22 cellular contexts compared by ENCODE assay signal in genomic region chr5:28117273-28118065, GRCh38.
DNase-seq lines count a peak whose midpoint lies in the region; ATAC-seq and TF ChIP-seq lines count a peak whose summit lies in the region.
"Had no signal": no experiment of that assay in that cellular context is flagged by ENCODE, and none has a peak within 500 bp of the region (broad histone marks: within the 10 kb centered on the region; RNA-seq: fewer than 3 reads in every experiment).

No MANE protein-coding gene starts in this region.

- no peaks in the 10 kb centered on the region for H3K27me3 Mint-ChIP-seq in MCF 10A (ENCODE audit: insufficient read depth, unreplicated experiment)
- H3K27me3 Mint-ChIP-seq: CD4-positive, CD25-positive, alpha-beta regulatory T cell; IgD-negative memory B cell had no signal

- H3K27me3 ChIP-seq in mammary epithelial cell (ENCODE audit: insufficient read depth, low read length) (no peaks in the 10 kb centered on the region), foreskin keratinocyte (no peaks in the 10 kb centered on the region), PC-9 (ENCODE audit: insufficient read depth, low read depth) (no peaks in the 10 kb centered on the region), suprapubic skin (no peaks in the 10 kb centered on the region)
- H3K27me3 ChIP-seq: BLaER1, Peyer's patch had no signal

- H2AFZ ChIP-seq in mammary epithelial cell (ENCODE audit: low read depth, low read length) = no peak overlapping the region
- no peak overlapping the region for H2AFZ ChIP-seq in PC-9

- H3K4me2 ChIP-seq in mammary epithelial cell (ENCODE audit: insufficient read depth, low read depth, low read length) (no peak overlapping the region), PC-9 (no peak overlapping the region)
- H3K4me2 ChIP-seq: BLaER1 had no signal

- peak; percentile 2 for DNase-seq in mammary epithelial cell
- DNase-seq in MCF 10A (ENCODE audit: unreplicated experiment) = no peak
- DNase-seq in amniotic epithelial cell (ENCODE audit: low read depth) = peak; percentile 1
- DNase-seq in foreskin keratinocyte = peak; percentile 5 to 35
- DNase-seq in PC-9 = no peak
- DNase-seq in activated CD4-positive, alpha-beta T cell treated with anti-CD3 and anti-CD28 coated beads for 4 hours = no peak
- DNase-seq in suprapubic skin (ENCODE audit: low spot score in 2 of 2) = no peak
- DNase-seq: CD4-positive, CD25-positive, alpha-beta regulatory T cell; DMS153; H7; NCI-H1092; NCI-H1417 treated with DMSO at 0.1 percent for 48 hours; NCI-H1694 treated with DMSO at 0.1 percent for 48 hours; NCI-H2081; NCI-H2227 treated with DMSO at 0.1 percent for 48 hours; NCI-H510A; NCI-H69; Peyer's patch; SHP77 treated with DMSO at 0.1 percent for 48 hours had no signal

- no peak overlapping the region for H3K27ac ChIP-seq in mammary epithelial cell (ENCODE audit: insufficient read depth, low read depth, low read length)
- no peak overlapping the region for H3K27ac ChIP-seq in foreskin keratinocyte
- no peak overlapping the region for H3K27ac ChIP-seq in PC-9
- H3K27ac ChIP-seq in suprapubic skin = no peak overlapping the region
- H3K27ac ChIP-seq: 22Rv1, BLaER1, Peyer's patch had no signal

- TF ChIP-seq POLR2A in suprapubic skin (IDR thresholded peaks at IDR 0.05) = no peak

- H3K4me3 ChIP-seq in mammary epithelial cell (replicated peaks in 1 of 3; ENCODE audit: insufficient read depth in 1 of 3, low read depth in 2 of 3, low read length in 3 of 3) = no peak overlapping the region
- H3K4me3 ChIP-seq in PC-9 = no peak overlapping the region
- no peak overlapping the region for H3K4me3 ChIP-seq in suprapubic skin
- H3K4me3 ChIP-seq: BLaER1, Peyer's patch had no signal

- CTCF ChIA-PET in mammary epithelial cell (lab: Charles Lee; ENCODE audit: low non-redundant PET) (no interaction called here), MCF 10A (lab: Yijun Ruan, JAX) (no interaction called here), PC-9 (lab: Charles Lee) (no interaction called here)

- no peaks in the 10 kb centered on the region for H3K4me1 ChIP-seq in mammary epithelial cell (ENCODE audit: insufficient read depth, low read length)
- H3K4me1 ChIP-seq in foreskin keratinocyte = no peaks in the 10 kb centered on the region
- H3K4me1 ChIP-seq in PC-9 (replicated peaks; ENCODE audit: insufficient read depth) = no peaks in the 10 kb centered on the region
- H3K4me1 ChIP-seq in suprapubic skin = no peaks in the 10 kb centered on the region
- H3K4me1 ChIP-seq: BLaER1, Peyer's patch had no signal

- H3K36me3 Mint-ChIP-seq in MCF 10A (ENCODE audit: insufficient read depth, unreplicated experiment) = no peaks in the 10 kb centered on the region
- H3K36me3 Mint-ChIP-seq: CD4-positive, CD25-positive, alpha-beta regulatory T cell had no signal

- WGBS in mammary epithelial cell (ENCODE audit: low coverage, missing lambda C conversion rate) = 42% methylated on average over 2 of the region's 2 CpGs
- WGBS in suprapubic skin = 55% methylated on average over 2 of the region's 2 CpGs

- H3K4me1 Mint-ChIP-seq in MCF 10A (ENCODE audit: insufficient read depth, unreplicated experiment) = no peaks in the 10 kb centered on the region
- H3K4me1 Mint-ChIP-seq: CD4-positive, CD25-positive, alpha-beta regulatory T cell; IgD-negative memory B cell had no signal

- H3K9ac ChIP-seq in mammary epithelial cell (ENCODE audit: insufficient read depth, low read length) = no peak overlapping the region
- H3K9ac ChIP-seq: BLaER1 had no signal

- POLR2A ChIA-PET in MCF 10A (lab: Yijun Ruan, JAX) (no interaction called here), PC-9 (lab: Charles Lee; ENCODE audit: unreplicated experiment) (no interaction called here)

- in situ Hi-C loops in mammary epithelial cell (cut with MboI; ENCODE audit: low sequenced_read_pairs in 2 of 2) = no loop called here

- no peaks in the 10 kb centered on the region for H4K20me1 ChIP-seq in mammary epithelial cell (ENCODE audit: insufficient read depth, low read length)
- no peaks in the 10 kb centered on the region for H4K20me1 ChIP-seq in PC-9 (ENCODE audit: insufficient read depth)
- H4K20me1 ChIP-seq: BLaER1 had no signal

- H3K27ac Mint-ChIP-seq in MCF 10A (ENCODE audit: low read depth, unreplicated experiment) = no peak overlapping the region
- H3K27ac Mint-ChIP-seq: CD4-positive, CD25-positive, alpha-beta regulatory T cell; IgD-negative memory B cell had no signal

- H3K4me3 Mint-ChIP-seq in MCF 10A (ENCODE audit: unreplicated experiment) = no peak overlapping the region
- H3K4me3 Mint-ChIP-seq: CD4-positive, CD25-positive, alpha-beta regulatory T cell; IgD-negative memory B cell had no signal

- ATAC-seq in foreskin keratinocyte = no peak

- no peaks in the 10 kb centered on the region for H3F3A ChIP-seq in PC-9 (ENCODE audit: insufficient read depth, low read depth)

- dilution Hi-C loops in mammary epithelial cell (cut with HindIII; ENCODE audit: low sequenced_read_pairs) = no loop called here

- BruUV-seq in mammary epithelial cell (replicated peaks; lab: Mats Ljungman, UMichigan) (no TSS peak), MCF 10A (replicated peaks; lab: Mats Ljungman, UMichigan) (no TSS peak), PC-9 (replicated peaks; lab: Mats Ljungman, UMichigan) (no TSS peak)

- H3K9me3 Mint-ChIP-seq in MCF 10A (ENCODE audit: unreplicated experiment) = peaks cover under 1% of the 10 kb centered on the region

- H3K9me3 ChIP-seq in mammary epithelial cell (replicated peaks; ENCODE audit: insufficient read depth, low read length) (peaks cover 12% of the 10 kb centered on the region), PC-9 (ENCODE audit: insufficient read depth, low read depth) (no peaks in the 10 kb centered on the region), suprapubic skin (no peaks in the 10 kb centered on the region)
- H3K9me3 ChIP-seq: BLaER1 had no signal

- intact Hi-C loops in mammary epithelial cell (cut with micrococcal nuclease) = no loop called here
- intact Hi-C loops in MCF 10A (cut with micrococcal nuclease) = no loop called here
- intact Hi-C loops in PC-9 (cut with micrococcal nuclease; ENCODE audit: unreplicated experiment) = no loop called here

- TF ChIP-seq EP300 in suprapubic skin (IDR thresholded peaks at IDR 0.05) = no peak

- no peak for TF ChIP-seq CTCF in mammary epithelial cell (conservative IDR thresholded peaks at IDR 0.05 in 1 of 2, IDR thresholded peaks at IDR 0.05 in 1 of 2; ENCODE audit: extremely low read depth in 1 of 2, insufficient read depth in 1 of 2, low read depth in 1 of 2, low read length in 2 of 2)
- no peak for TF ChIP-seq CTCF in MCF 10A (IDR thresholded peaks at IDR 0.05; ENCODE audit: unreplicated experiment)
- TF ChIP-seq CTCF in foreskin keratinocyte (conservative IDR thresholded peaks at IDR 0.05) = no peak
- TF ChIP-seq CTCF in PC-9 (conservative IDR thresholded peaks at IDR 0.05) = no peak
- no peak for TF ChIP-seq CTCF in suprapubic skin (IDR thresholded peaks at IDR 0.05)

- H3K9me2 ChIP-seq in PC-9 (ENCODE audit: insufficient read depth) = no peaks in the 10 kb centered on the region

- H3K79me2 ChIP-seq in mammary epithelial cell (ENCODE audit: insufficient read depth, low read length) (no peaks in the 10 kb centered on the region), PC-9 (ENCODE audit: low read depth) (no peaks in the 10 kb centered on the region)

- H3K36me3 ChIP-seq in mammary epithelial cell (ENCODE audit: insufficient read depth, low read length) = no peaks in the 10 kb centered on the region
- no peaks in the 10 kb centered on the region for H3K36me3 ChIP-seq in PC-9 (ENCODE audit: low read depth)
- H3K36me3 ChIP-seq in suprapubic skin = no peaks in the 10 kb centered on the region
- H3K36me3 ChIP-seq: BLaER1, Peyer's patch had no signal

Comparison
In these comparisons a context has a peak if more than half of its experiments do, and no peak if none do; other contexts are left out.
1. DNase-seq: peak in mammary epithelial cell (single experiment), amniotic epithelial cell (single experiment) and foreskin keratinocyte (2 of 2); none in MCF 10A (single experiment), PC-9 (0 of 2), activated CD4-positive, alpha-beta T cell treated with anti-CD3 and anti-CD28 coated beads for 4 hours (0 of 2) and suprapubic skin (0 of 2).